In genomic region chr11:117332843-117333242, GRCh38 we compare ENCODE assay signal across 1 cellular context.
TF ChIP-seq lines count a peak whose summit lies in the region.

No MANE protein-coding gene starts in this region.

TF ChIP-seq in HepG2, 621 proteins besides CTCF, POLR2A, EP300 and RAD21:
- TF ChIP-seq KDM5A (IDR thresholded peaks at IDR 0.05; ENCODE audit: borderline replicate concordance, low read length) (no peak), ZBTB7B (CRISPR knock-in tag; IDR thresholded peaks at IDR 0.05) (0 out of 2 replicates have a peak, but pooled peaks have one; percentile 23), ZHX2 (IDR thresholded peaks at IDR 0.05; ENCODE audit: low read depth) (no peak), ZHX2 (CRISPR knock-in tag; IDR thresholded peaks at IDR 0.05; ENCODE audit: borderline replicate concordance) (no peak), TCF12 (IDR thresholded peaks at IDR 0.05) (no peak), TCF12 (CRISPR knock-in tag; IDR thresholded peaks at IDR 0.05) (no peak), ZNF460 (CRISPR knock-in tag; IDR thresholded peaks at IDR 0.05; ENCODE audit: borderline replicate concordance) (peak; percentile 56; the same call in 1 of the 2 replicates), HBP1 (CRISPR knock-in tag; IDR thresholded peaks at IDR 0.05; ENCODE audit: low read depth) (no peak), RARA (CRISPR knock-in tag; IDR thresholded peaks at IDR 0.05) (peak; percentile 59; the same call in 1 of the 2 replicates), ZNF562 (CRISPR knock-in tag; IDR thresholded peaks at IDR 0.05; ENCODE audit: borderline replicate concordance) (no peak), ZSCAN5A (CRISPR knock-in tag; IDR thresholded peaks at IDR 0.05; ENCODE audit: borderline replicate concordance) (no peak), POGZ (CRISPR knock-in tag; IDR thresholded peaks at IDR 0.05) (no peak), ATF3 (CRISPR knock-in tag; IDR thresholded peaks at IDR 0.05) (no peak), TFDP1 (CRISPR knock-in tag; IDR thresholded peaks at IDR 0.05; ENCODE audit: borderline replicate concordance) (no peak), NFE2 (CRISPR knock-in tag; IDR thresholded peaks at IDR 0.05) (no peak), ZNF335 (CRISPR knock-in tag; IDR thresholded peaks at IDR 0.05) (no peak), SATB2 (CRISPR knock-in tag; IDR thresholded peaks at IDR 0.05) (no peak), ONECUT2 (CRISPR knock-in tag; IDR thresholded peaks at IDR 0.05) (peak; percentile 68; the same call in 1 of the 2 replicates), ZNF207 (IDR thresholded peaks at IDR 0.05; ENCODE audit: borderline replicate concordance) (no peak), ZFY (CRISPR knock-in tag; IDR thresholded peaks at IDR 0.05) (no peak)
TF ChIP-seq in HepG2: peak in this region for 4.
